In the genomic region with DNA sequence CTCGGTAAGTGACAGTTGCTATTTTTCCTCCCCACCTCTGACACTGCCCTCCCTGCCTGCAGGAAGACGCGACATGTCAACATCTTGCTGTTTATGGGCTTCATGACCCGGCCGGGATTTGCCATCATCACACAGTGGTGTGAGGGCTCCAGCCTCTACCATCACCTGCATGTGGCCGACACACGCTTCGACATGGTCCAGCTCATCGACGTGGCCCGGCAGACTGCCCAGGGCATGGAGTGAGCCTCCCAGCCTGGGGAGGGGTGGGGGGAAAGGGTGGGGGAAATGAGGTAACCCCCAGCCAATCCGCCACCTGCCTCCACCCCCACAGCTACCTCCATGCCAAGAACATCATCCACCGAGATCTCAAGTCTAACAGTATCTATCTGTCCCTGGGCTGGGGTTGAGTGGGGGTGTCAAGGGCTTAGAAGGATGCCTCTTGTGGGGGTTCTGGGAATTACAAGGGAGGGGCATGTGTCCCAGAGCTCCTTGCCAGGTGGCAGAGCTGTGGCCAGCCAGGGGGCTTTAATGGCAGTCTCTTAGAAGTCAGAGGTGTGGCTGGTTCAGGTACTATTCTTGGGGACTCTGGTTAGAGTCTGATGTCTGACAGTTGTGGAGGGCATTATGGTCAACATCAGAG, we compare ENCODE assay signal across 1 cellular context.
A peak's percentile ranks its signal among the peaks of the same experiment; 100 is the strongest.
TF ChIP-seq lines count a peak whose summit lies in the region.

No MANE protein-coding gene starts in this region.

TF ChIP-seq in K562, 482 proteins besides CTCF, POLR2A, EP300 and RAD21:
- TF ChIP-seq DPF2 (IDR thresholded peaks at IDR 0.05) (no peak), EGR1 (conservative IDR thresholded peaks at IDR 0.05) (0 out of 2 replicates have a peak, but pooled peaks have one; percentile 5)
- TF ChIP-seq, protein P1, sequence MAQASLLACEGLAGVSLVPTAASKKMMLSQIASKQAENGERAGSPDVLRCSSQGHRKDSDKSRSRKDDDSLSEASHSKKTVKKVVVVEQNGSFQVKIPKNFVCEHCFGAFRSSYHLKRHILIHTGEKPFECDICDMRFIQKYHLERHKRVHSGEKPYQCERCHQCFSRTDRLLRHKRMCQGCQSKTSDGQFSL (CRISPR knock-in tag; IDR thresholded peaks at IDR 0.05), result peak; percentile 79; the same call in 1 of the 2 replicates
- TF ChIP-seq, protein P1 (tag; IDR thresholded peaks at IDR 0.05), result no peak
TF ChIP-seq in K562: peak in this region for 2.
